12 cellular contexts compared by ENCODE assay signal in genomic region chr7:151570366-151570915, GRCh38. TPM values are rescaled to one million over a fixed set of nuclear protein-coding genes. Genes with fewer than 3 reads are reported as not detected.
DNase-seq lines count a peak whose midpoint lies in the region; ATAC-seq, FAIRE-seq and TF ChIP-seq lines count a peak whose summit lies in the region.
"Had no signal": no experiment of that assay in that cellular context is flagged by ENCODE, and none has a peak within 500 bp of the region (broad histone marks: within the 10 kb centered on the region; RNA-seq: fewer than 3 reads in every experiment).

No MANE protein-coding gene starts in this region.

- TF ChIP-seq CTCF in D721Med (IDR thresholded peaks at IDR 0.05; ENCODE audit: insufficient read depth, missing control alignments) (peak; percentile 42), KMS-11 (conservative IDR thresholded peaks at IDR 0.05; ENCODE audit: low read depth, low read length) (peak; percentile 49; the same call in 1 of the 2 replicates), brain (conservative IDR thresholded peaks at IDR 0.05) (peak; percentile 70 to 73), nephron (IDR thresholded peaks at IDR 0.05; ENCODE audit: unreplicated experiment in 3 of 3) (peak; percentile 41 to 58 (median 47))

- DNase-seq in D721Med (ENCODE audit: insufficient read length, low spot score) (no peak), activated T-cell treated with anti-CD3 and anti-CD28 coated beads for 4 hours (no peak), NCI-H748 treated with DMSO at 0.1 percent for 48 hours (lab: John Stamatoyannopoulos, UW) (no peak), NOMO-1 (lab: John Stamatoyannopoulos, UW; ENCODE audit: unreplicated experiment in 2 of 2) (no peak)
- DNase-seq: activated CD8-positive, alpha-beta memory T cell treated with anti-CD3 and anti-CD28 coated beads, Interleukin-2, amount 10 ng/mL, durations not matched to agents 7 days and 5 days; NCI-H526 treated with DMSO at 0.1 percent for 48 hours; posterior cingulate gyrus had no signal

- no peaks in the 10 kb centered on the region for H3K4me1 ChIP-seq in KMS-11 (ENCODE audit: low read depth, poor library complexity, severe bottlenecking)

- H3K4me3 Mint-ChIP-seq in brain (no peak overlapping the region), nephron (no peak overlapping the region)
- H3K4me3 Mint-ChIP-seq: activated CD8-positive, alpha-beta memory T cell treated with anti-CD3 and anti-CD28 coated beads, Interleukin-2, amount 10 ng/mL, durations not matched to agents 7 days and 5 days had no signal

- no peak overlapping the region for H3K27ac ChIP-seq in KMS-11
- H3K27ac ChIP-seq: epithelial cell of prostate had no signal

- H3K27ac Mint-ChIP-seq in brain, result no peak overlapping the region
- H3K27ac Mint-ChIP-seq in nephron, result no peak overlapping the region
- H3K27ac Mint-ChIP-seq: activated CD8-positive, alpha-beta memory T cell treated with anti-CD3 and anti-CD28 coated beads, Interleukin-2, amount 10 ng/mL, durations not matched to agents 7 days and 5 days had no signal

- no peaks in the 10 kb centered on the region for H4K20me1 ChIP-seq in KMS-11 (ENCODE audit: insufficient read depth)

- no peaks in the 10 kb centered on the region for H3K79me2 ChIP-seq in KMS-11 (ENCODE audit: insufficient read depth, low read depth)

- H3K4me1 Mint-ChIP-seq in brain, result peaks cover 17% of the 10 kb centered on the region
- peaks cover 9% of the 10 kb centered on the region for H3K4me1 Mint-ChIP-seq in nephron
- H3K4me1 Mint-ChIP-seq: activated CD8-positive, alpha-beta memory T cell treated with anti-CD3 and anti-CD28 coated beads, Interleukin-2, amount 10 ng/mL, durations not matched to agents 7 days and 5 days had no signal

- FAIRE-seq in D721Med (lab: Jason Lieb, UNC), result no peak

- no peak for ATAC-seq in GM18498 (IDR thresholded peaks at IDR 0.05; ENCODE audit: unreplicated experiment)
- ATAC-seq: activated CD8-positive, alpha-beta memory T cell treated with anti-CD3 and anti-CD28 coated beads, Interleukin-2, amount 10 ng/mL, durations not matched to agents 7 days and 5 days had no signal

- H3K9ac ChIP-seq in KMS-11, result no peak overlapping the region

- no peaks in the 10 kb centered on the region for H3K27me3 ChIP-seq in KMS-11 (ENCODE audit: insufficient read depth, low read depth)

- H2AFZ ChIP-seq in KMS-11 (ENCODE audit: low read depth), result no peak overlapping the region

- H3K27me3 Mint-ChIP-seq in brain (no peaks in the 10 kb centered on the region), nephron (ENCODE audit: low read depth) (no peaks in the 10 kb centered on the region)
- H3K27me3 Mint-ChIP-seq: activated CD8-positive, alpha-beta memory T cell treated with anti-CD3 and anti-CD28 coated beads, Interleukin-2, amount 10 ng/mL, durations not matched to agents 7 days and 5 days had no signal

- H3K36me3 ChIP-seq in KMS-11 (ENCODE audit: insufficient read depth), result no peaks in the 10 kb centered on the region

- no peak overlapping the region for H3K4me3 ChIP-seq in KMS-11 (IDR thresholded peaks at IDR 0.05; ENCODE audit: insufficient read depth, low read depth, low read length)

- H3K36me3 Mint-ChIP-seq in brain (peaks cover 11% of the 10 kb centered on the region), nephron (ENCODE audit: low read depth) (peaks cover 9% of the 10 kb centered on the region)

- H3K9me3 Mint-ChIP-seq in brain, result no peaks in the 10 kb centered on the region
- no peaks in the 10 kb centered on the region for H3K9me3 Mint-ChIP-seq in nephron

- H3K4me2 ChIP-seq in KMS-11, result no peak overlapping the region

RNA-seq across cellular contexts. Expression of gene RHEB, which starts 50.7 kb away (rescaled TPM):
- 145 TPM for polyA plus RNA-seq in brain (ENCODE audit: insufficient read depth, low read depth, low replicate concordance)
